Comparison of ENCODE assay signal across 24 cellular contexts in the genomic region with DNA sequence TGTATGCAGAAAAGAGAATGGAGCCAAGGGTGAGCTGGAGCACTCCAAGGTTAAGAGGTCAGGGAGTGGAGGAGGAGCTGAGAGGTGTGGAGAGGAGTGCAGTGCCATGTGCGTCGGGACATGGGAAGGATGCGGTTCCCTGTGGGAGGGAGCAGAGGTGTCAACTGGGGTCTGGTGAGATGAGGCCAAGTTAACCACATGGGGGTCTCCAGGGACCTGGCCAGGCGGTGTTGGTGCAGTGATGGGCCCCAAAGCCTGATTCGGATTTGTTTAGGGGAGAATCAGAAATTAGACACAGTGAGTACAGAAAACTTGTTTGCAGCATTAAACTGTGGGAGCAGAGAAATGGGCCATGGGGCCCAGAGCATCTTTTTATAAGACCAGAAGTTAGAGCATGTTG.
"Had no signal": no experiment of that assay in that cellular context is flagged by ENCODE, and none has a peak within 500 bp of the region (broad histone marks: within the 10 kb centered on the region; RNA-seq: fewer than 3 reads in every experiment).

No MANE protein-coding gene starts in this region.

- H3K9me3 ChIP-seq: breast epithelium, Peyer's patch had no signal

- H3K4me3 ChIP-seq: breast epithelium, Peyer's patch had no signal

- ATAC-seq: activated CD8-positive, alpha-beta T cell treated with anti-CD3 and anti-CD28 coated beads, Interleukin-2, amount 10 ng/mL, durations not matched to agents 7 days and 5 days; WTC11 had no signal

- H3K36me3 Mint-ChIP-seq: WTC11 had no signal

- H3K36me3 ChIP-seq: breast epithelium, Peyer's patch had no signal

- DNase-seq: activated CD4-positive, alpha-beta T cell treated with anti-CD3 and anti-CD28 coated beads for 48 hours; activated CD4-positive, alpha-beta T cell treated with anti-CD3 and anti-CD28 coated beads, Interleukin-2, amount 50 U/mL, for 4 hours; activated CD4-positive, CD25-positive, alpha-beta regulatory T cell treated with anti-CD3 and anti-CD28 coated beads, Interleukin-2, amount 50 U/mL, for 72 hours; activated CD8-positive, alpha-beta memory T cell treated with anti-CD3 and anti-CD28 coated beads, Interleukin-2, amount 50 U/mL, for 48 hours; activated CD8-positive, alpha-beta T cell treated with anti-CD3 and anti-CD28 coated beads, Interleukin-2, amount 10 ng/mL, durations not matched to agents 7 days and 5 days; activated effector memory CD4-positive, alpha-beta T cell treated with Interleukin-2 at 50 U/mL for 16 hours; activated naive CD4-positive, alpha-beta T cell treated with Interleukin-2 at 50 U/mL for 16 hours; activated T-cell treated with anti-CD3 and anti-CD28 coated beads, Interleukin-2, amount 50 U/mL, for 1 hour; caudate nucleus; NCI-H1092; NCI-H1417; NCI-H2029 treated with DMSO at 0.1 percent for 48 hours; NCI-H345; NCI-H510A treated with DMSO at 0.1 percent for 48 hours; NCI-H69; NK-92 treated with Interleukin-12 subunit alpha and Interleukin-12 subunit beta, amount 100 ng/mL, for 24 hours; OCI-M1; SHP77 treated with DMSO at 0.1 percent for 48 hours; T-helper 9 cell had no signal

- H3K27ac ChIP-seq: Peyer's patch, RWPE1 had no signal

- H3K4me3 Mint-ChIP-seq: activated CD8-positive, alpha-beta T cell treated with anti-CD3 and anti-CD28 coated beads, Interleukin-2, amount 10 ng/mL, durations not matched to agents 7 days and 5 days; T-helper 1 cell treated with Interleukin-12 subunit alpha and Interleukin-12 subunit beta and Interleukin-4 antibody, amounts not matched to agents 30 μg/mL and 1 μg/mL, for 36 hours; WTC11 had no signal

- H3K27ac Mint-ChIP-seq: T-helper 1 cell treated with Interleukin-12 subunit alpha and Interleukin-12 subunit beta and Interleukin-4 antibody, amounts not matched to agents 30 μg/mL and 1 μg/mL, for 36 hours; WTC11 had no signal

- H3K4me1 ChIP-seq: breast epithelium, Peyer's patch had no signal

- H3K27me3 ChIP-seq: breast epithelium, Peyer's patch had no signal
